8 cellular contexts compared by ENCODE assay signal in the genomic region with DNA sequence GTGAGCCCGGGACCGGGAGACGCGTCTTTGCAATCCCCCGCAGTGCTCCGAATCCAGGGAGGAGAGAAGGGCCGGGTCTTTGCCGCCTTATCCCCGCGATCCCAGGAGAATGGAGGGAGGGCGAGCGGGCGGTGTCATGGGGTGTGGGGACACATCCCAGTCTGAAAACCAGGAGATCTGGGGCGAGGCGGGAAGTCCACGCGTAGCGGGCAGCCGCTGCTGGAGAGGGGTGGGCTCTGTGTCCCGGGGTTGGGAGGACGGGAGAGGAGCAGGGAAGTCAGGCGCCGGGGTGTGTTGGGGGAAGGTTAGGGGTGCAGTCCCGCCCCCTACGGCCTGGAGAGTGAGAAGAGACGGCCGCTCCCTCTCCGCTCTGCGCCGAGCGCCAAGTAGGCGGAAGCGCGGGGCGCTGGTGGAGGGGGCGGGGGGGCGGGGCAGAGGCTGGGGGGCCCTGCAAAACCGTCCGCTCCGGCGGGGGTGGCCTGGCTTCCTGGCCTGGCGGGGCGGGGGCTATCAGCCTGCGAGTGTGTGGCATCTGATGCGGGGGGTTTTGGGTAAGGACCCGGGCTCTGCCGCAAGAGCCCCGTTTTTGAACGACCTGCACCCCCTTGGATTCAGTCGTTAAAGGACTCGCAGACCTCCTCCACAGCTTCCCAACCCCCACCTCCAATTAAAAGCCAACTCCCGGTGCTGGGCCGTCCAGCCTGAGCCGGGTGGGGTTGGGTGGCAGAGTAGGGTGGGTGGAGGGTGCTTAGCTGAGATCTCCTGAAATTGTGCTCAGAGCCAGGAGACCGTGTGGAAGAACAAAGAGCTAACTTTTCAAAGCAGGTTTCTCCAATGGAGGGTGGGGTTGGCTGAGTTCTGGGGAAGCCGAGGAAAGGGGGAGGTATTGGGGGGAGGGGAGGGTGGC. TPM values are rescaled to one million over a fixed set of nuclear protein-coding genes. Genes with fewer than 3 reads are reported as not detected.
DNase-seq lines count a peak whose midpoint lies in the region; ATAC-seq and TF ChIP-seq lines count a peak whose summit lies in the region.

No MANE protein-coding gene starts in this region.

- no peak for TF ChIP-seq CTCF in foreskin fibroblast (IDR thresholded peaks at IDR 0.05; ENCODE audit: low read depth, low read length)
- TF ChIP-seq CTCF in neutrophil (IDR thresholded peaks at IDR 0.05): peak; percentile 9
- no peak for TF ChIP-seq CTCF in tibial nerve (IDR thresholded peaks at IDR 0.05)

- DNase-seq in DMS79 (lab: John Stamatoyannopoulos, UW) (peak; percentile 23), RPMI8226 (peak; percentile 77), activated gamma-delta T cell (lab: John Stamatoyannopoulos, UW) (peak; percentile 49), foreskin fibroblast (peak; percentile 70 to 88), tibial nerve (ENCODE audit: low spot score in 2 of 2) (peak; percentile 74 to 75), foreskin melanocyte (no peak)

- H3K4me1 ChIP-seq in neutrophil (ENCODE audit: control insufficient read depth in 1 of 2, insufficient read depth in 1 of 2, low read depth in 1 of 2, low read length in 1 of 2) (peaks cover 65 to 67% of the 10 kb centered on the region in 2 experiments), tibial nerve (peaks cover 0 to 62% (median 43%) of the 10 kb centered on the region in 4 donors)

- peak; percentile 6 for ATAC-seq in HG02938 (IDR thresholded peaks at IDR 0.05; ENCODE audit: unreplicated experiment)

- WGBS in tibial nerve, 2 donors: 1% methylated on average over 27 to 40 of the region's 56 CpGs

- H3K9me3 ChIP-seq in neutrophil (no peaks in the 10 kb centered on the region), tibial nerve (no peaks in the 10 kb centered on the region)

- no peak for TF ChIP-seq EP300 in tibial nerve (IDR thresholded peaks at IDR 0.05)

- H3K27me3 ChIP-seq in neutrophil: no peaks in the 10 kb centered on the region
- no peaks in the 10 kb centered on the region for H3K27me3 ChIP-seq in tibial nerve

- H3K27ac ChIP-seq in neutrophil (peak overlapping the region; percentile 99), tibial nerve (peak overlapping the region; percentile 89 to 97 (median 92))

- H3K36me3 ChIP-seq in neutrophil: peaks cover 11% of the 10 kb centered on the region
- H3K36me3 ChIP-seq in tibial nerve: no peaks in the 10 kb centered on the region

- H3K4me3 ChIP-seq in foreskin fibroblast (ENCODE audit: low read depth in 1 of 2, low read length in 2 of 2): peak overlapping the region; percentile 99
- peak overlapping the region; percentile 80 to 99 for H3K4me3 ChIP-seq in neutrophil (ENCODE audit: low read depth in 1 of 2, low read length in 1 of 2)
- H3K4me3 ChIP-seq in tibial nerve: peak overlapping the region; percentile 68 to 97 (median 93)

- no peak for TF ChIP-seq POLR2A in tibial nerve (IDR thresholded peaks at IDR 0.05)

RNA-seq across cellular contexts. Expression of a gene that starts 0.7 kb away (rescaled TPM):
- 100 to 1,000 TPM; 110 to 165 (median 137) TPM for total RNA-seq in tibial nerve

RNA-seq across cellular contexts. Expression of a gene that starts 17.0 kb away (rescaled TPM):
- 1,000 to 10,000 TPM; 1,112 to 1,642 (median 1,331) TPM for total RNA-seq in tibial nerve

RNA-seq across cellular contexts. Expression of a gene that starts 45.4 kb away (rescaled TPM):
- total RNA-seq in tibial nerve: 10 to 100 TPM; 19.0 to 43.3 (median 24.9) TPM
